Comparison of ENCODE assay signal across 8 cellular contexts in genomic region chr16:88534731-88535141, GRCh38. TPM values are rescaled to one million over a fixed set of nuclear protein-coding genes. Genes with fewer than 3 reads are reported as not detected.
DNase-seq lines count a peak whose midpoint lies in the region; ATAC-seq, FAIRE-seq and TF ChIP-seq lines count a peak whose summit lies in the region.

No MANE protein-coding gene starts in this region.

- 0 out of 2 replicates have a peak, but pooled peaks cover 4% of the 10 kb centered on the region for H3K79me1 ChIP-seq in H1 (ENCODE audit: low read depth, low read length)

- no peak overlapping the region for H3K56ac ChIP-seq in H1 (replicated peaks; ENCODE audit: insufficient read length, low read depth, low read length)

- H3K4me2 ChIP-seq in H1 (ENCODE audit: insufficient read depth in 1 of 2, low read depth in 2 of 2, low read length in 2 of 2) = peak overlapping the region; percentile 30 to 80

- H2BK120ac ChIP-seq in H1 (replicated peaks; ENCODE audit: low read depth, low read length) = no peak overlapping the region

- H2BK12ac ChIP-seq in H1 (ENCODE audit: low read depth, low read length) = no peak overlapping the region

- H2BK20ac ChIP-seq in H1 (ENCODE audit: low read length) = no peak overlapping the region

- H2AFZ ChIP-seq in H1 (ENCODE audit: low read length) = no peak overlapping the region

- H3K27me3 Mint-ChIP-seq in HFFc6 (ENCODE audit: insufficient read depth) (peaks cover 10% of the 10 kb centered on the region), T-helper 17 cell (peaks cover 13% of the 10 kb centered on the region)
- peaks cover 0 to under 1% (median 0%) of the 10 kb centered on the region in 5 donors for H3K27me3 Mint-ChIP-seq in naive thymus-derived CD8-positive, alpha-beta T cell

- no peak overlapping the region for H2AK5ac ChIP-seq in H1 (ENCODE audit: low read depth, low read length)

- no peak for TF ChIP-seq RAD21 in H1 (IDR thresholded peaks at IDR 0.05 in 1 of 2, conservative IDR thresholded peaks at IDR 0.05 in 1 of 2; ENCODE audit: low read depth in 2 of 2, low read length in 2 of 2)

- H3K9me3 ChIP-seq in ES-I3 (ENCODE audit: control insufficient read depth, insufficient read depth, low read length) = no peaks in the 10 kb centered on the region
- H3K9me3 ChIP-seq in T-helper 17 cell (ENCODE audit: control insufficient read depth, low read length, poor library complexity, severe bottlenecking) = no peaks in the 10 kb centered on the region
- H3K9me3 ChIP-seq in H1 (ENCODE audit: insufficient read depth in 2 of 2, low read depth in 1 of 2, low read length in 1 of 2) = no peaks in the 10 kb centered on the region

- no peak overlapping the region; the same call in 1 of the 2 replicates for H4K8ac ChIP-seq in H1 (ENCODE audit: extremely low read depth, insufficient read depth, low read length)

- TF ChIP-seq EP300 in H1 (IDR thresholded peaks at IDR 0.05; ENCODE audit: borderline replicate concordance in 1 of 2, low read depth in 2 of 2, low read length in 2 of 2) = no peak

- DNase-seq in HFFc6 (peak; percentile 22), T-helper 17 cell (no peak), H1 (ENCODE audit: low read depth in 1 of 2, low spot score in 2 of 2) (no peak), cerebellum (ENCODE audit: low spot score) (no peak), foreskin melanocyte (no peak)
- DNase-seq in naive thymus-derived CD8-positive, alpha-beta T cell = peak in 5 of 10 donors; percentile 19 to 33 (median 26)

- ATAC-seq in T-helper 17 cell = peak; percentile 29
- ATAC-seq in naive thymus-derived CD8-positive, alpha-beta T cell = peak; percentile 24 to 29
- ATAC-seq in esophagus mucosa = no peak

- H3K14ac ChIP-seq in H1 (ENCODE audit: insufficient read length) = no peak overlapping the region

- H3K4me3 ChIP-seq in H1 (ENCODE audit: extremely low read depth in 1 of 4, insufficient read depth in 2 of 4, low read depth in 3 of 4, low read length in 4 of 4) = peak overlapping the region; percentile 26 to 87 (median 50); a peak in 7 of 8 replicates

- no peak overlapping the region for H3K27ac ChIP-seq in H1 (ENCODE audit: low read depth, low read length)

- H3K36me3 ChIP-seq in ES-I3 (ENCODE audit: insufficient read depth, low read length) = no peaks in the 10 kb centered on the region
- H3K36me3 ChIP-seq in H1 (ENCODE audit: control insufficient read depth in 2 of 4, insufficient read depth in 4 of 4, low read length in 3 of 4) = no peaks in the 10 kb centered on the region; a peak in 1 of 8 replicates

- peaks cover 6% of the 10 kb centered on the region; the same call in 1 of the 2 replicates for H3K4me1 Mint-ChIP-seq in HFFc6 (ENCODE audit: low read depth)
- peaks cover 9% of the 10 kb centered on the region for H3K4me1 Mint-ChIP-seq in T-helper 17 cell
- H3K4me1 Mint-ChIP-seq in naive thymus-derived CD8-positive, alpha-beta T cell = peaks cover 0 to 20% (median 10%) of the 10 kb centered on the region in 4 donors

- peak overlapping the region; percentile 67 for H3K27ac Mint-ChIP-seq in HFFc6
- H3K27ac Mint-ChIP-seq in T-helper 17 cell = peak overlapping the region; percentile 66
- peak overlapping the region in 9 of 10 donors; percentile 19 to 90 (median 67) for H3K27ac Mint-ChIP-seq in naive thymus-derived CD8-positive, alpha-beta T cell

- peaks cover 10% of the 10 kb centered on the region; the same call in 1 of the 2 replicates for H3K23me2 ChIP-seq in H1 (ENCODE audit: low read depth, low read length)

- no peak for TF ChIP-seq POLR2A in H1 (IDR thresholded peaks at IDR 0.05; ENCODE audit: control extremely low read depth in 1 of 2, low read depth in 2 of 2, low read length in 2 of 2)

- WGBS in H1 (ENCODE audit: extremely low coverage in 1 of 2, insufficient coverage in 1 of 2, insufficient read length in 1 of 2, insufficient replicate concordance in 2 of 2, low coverage in 1 of 2, low lambda C conversion rate in 2 of 2, missing lambda C conversion rate in 1 of 2), 2 experiments = 18% methylated on average over 28 of the region's 48 CpGs; no CpG with 5 or more reads in 1 of the 2 experiments

- no peak overlapping the region for H2BK5ac ChIP-seq in H1 (ENCODE audit: low read depth, low read length)

- H3K36me3 Mint-ChIP-seq in HFFc6 (ENCODE audit: low read depth) (no peaks in the 10 kb centered on the region; the same call in 1 of the 2 replicates), T-helper 17 cell (ENCODE audit: low read depth) (no peaks in the 10 kb centered on the region)
- H3K36me3 Mint-ChIP-seq in naive thymus-derived CD8-positive, alpha-beta T cell = no peaks in the 10 kb centered on the region

- H4K91ac ChIP-seq in H1 (replicated peaks; ENCODE audit: insufficient read length, low read length) = no peak overlapping the region

- no peaks in the 10 kb centered on the region; a peak in 3 of 7 replicates for H3K27me3 ChIP-seq in H1 (replicated peaks in 1 of 4; ENCODE audit: control insufficient read depth in 3 of 4, extremely low read depth in 1 of 4, insufficient read depth in 3 of 4, low read length in 3 of 4)

- CTCF ChIA-PET in H1 (lab: Charles Lee; ENCODE audit: partially characterized antibody) = interaction anchor here (1.0 to 1.1 kb wide), 2 partner anchors 26 to 34 kb away, joined by 3 read pairs; no protein-coding TSS in a partner anchor

- peak overlapping the region; percentile 82 for H3K4me3 Mint-ChIP-seq in HFFc6
- peak overlapping the region; percentile 82 for H3K4me3 Mint-ChIP-seq in T-helper 17 cell
- H3K4me3 Mint-ChIP-seq in naive thymus-derived CD8-positive, alpha-beta T cell = peak overlapping the region; percentile 55 to 88 (median 75)

- H3K79me2 ChIP-seq in H1 (ENCODE audit: control insufficient read depth in 1 of 2, insufficient read depth in 2 of 2, low read length in 2 of 2) = no peaks in the 10 kb centered on the region

- FAIRE-seq in H1 (lab: Jason Lieb, UNC) = no peak

- no peak overlapping the region for H4K5ac ChIP-seq in H1 (ENCODE audit: insufficient read length, low read depth, low read length)

- H3K18ac ChIP-seq in H1 (ENCODE audit: extremely low read depth, low read length) = no peak overlapping the region; the same call in 1 of the 2 replicates

- TF ChIP-seq CTCF in HFFc6 (IDR thresholded peaks at IDR 0.05) (peak; percentile 39), H1 (IDR thresholded peaks at IDR 0.05; ENCODE audit: control extremely low read depth in 1 of 3, insufficient read depth in 1 of 3, low read depth in 1 of 3, low read length in 3 of 3) (no peak)

- H3K9ac ChIP-seq in ES-I3 (ENCODE audit: low read depth, low read length) (peak overlapping the region; percentile 55), H1 (replicated peaks in 1 of 4; ENCODE audit: extremely low read depth in 1 of 4, low read depth in 3 of 4, low read length in 3 of 4) (peak overlapping the region in 1 of 4 experiments; percentile 36; a peak in 1 of 7 replicates)

- no peaks in the 10 kb centered on the region; the same call in 1 of the 2 replicates for H3K4me1 ChIP-seq in ES-I3 (ENCODE audit: insufficient read depth, low read length)
- H3K4me1 ChIP-seq in H1 (replicated peaks in 1 of 4; ENCODE audit: control insufficient read depth in 3 of 4, insufficient read depth in 4 of 4, low read length in 3 of 4) = peaks cover 0 to 18% (median 8%) of the 10 kb centered on the region in 4 experiments; a peak in 6 of 7 replicates

- peaks cover 0 to 13% of the 10 kb centered on the region in 2 experiments for H4K20me1 ChIP-seq in H1 (replicated peaks in 1 of 2; ENCODE audit: control insufficient read depth in 1 of 2, insufficient read depth in 2 of 2, low read length in 2 of 2)

- POLR2A ChIA-PET in H1 (lab: Charles Lee; ENCODE audit: partially characterized antibody) = interaction anchor here (1.9 to 2.6 kb wide), 2 partner anchors 15 to 66 kb away, joined by 4 to 8 read pairs; no protein-coding TSS in a partner anchor
- POLR2A ChIA-PET in naive thymus-derived CD8-positive, alpha-beta T cell (lab: Charles Lee) = interaction anchor here (1.2 to 1.9 kb wide), 3 partner anchors 27 to 82 kb away, joined by 3 to 5 read pairs (median 3); partner anchors contain the start of genes ZC3H18 and ZFPM1

- no peak overlapping the region for H3K4ac ChIP-seq in H1 (replicated peaks; ENCODE audit: insufficient read length, low read depth, low read length)

- H3K9me3 Mint-ChIP-seq in HFFc6 = no peaks in the 10 kb centered on the region
- H3K9me3 Mint-ChIP-seq in naive thymus-derived CD8-positive, alpha-beta T cell = no peaks in the 10 kb centered on the region

- no peak overlapping the region for H2BK15ac ChIP-seq in H1 (ENCODE audit: low read length)

- no peak overlapping the region for H3K23ac ChIP-seq in H1 (ENCODE audit: insufficient read length)

TF ChIP-seq in H1, 55 proteins besides CTCF, POLR2A, EP300 and RAD21 (continues in another document):
- no peak for TF ChIP-seq JUND (IDR thresholded peaks at IDR 0.05; ENCODE audit: low read length)
- TF ChIP-seq, protein P1, sequence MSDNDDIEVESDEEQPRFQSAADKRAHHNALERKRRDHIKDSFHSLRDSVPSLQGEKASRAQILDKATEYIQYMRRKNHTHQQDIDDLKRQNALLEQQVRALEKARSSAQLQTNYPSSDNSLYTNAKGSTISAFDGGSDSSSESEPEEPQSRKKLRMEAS (IDR thresholded peaks at IDR 0.05) = peak; percentile 79
- no peak for TF ChIP-seq CREB1 (IDR thresholded peaks at IDR 0.05)
- TF ChIP-seq SIRT6 (IDR thresholded peaks at IDR 0.05; ENCODE audit: low read length) = no peak
- TF ChIP-seq USF2 (IDR thresholded peaks at IDR 0.05; ENCODE audit: low read length) = no peak

RNA-seq across cellular contexts. Expression of gene ZC3H18, which starts 35.5 kb away (rescaled TPM):
- 10 to 100 TPM; 37.9 to 49.3 (median 42.8) TPM for total RNA-seq in HFFc6 (2021; fragmentation: NEBNext Ultra II Directional; extraction: Animal tissue kit (Norgen Biotek cat#: 25700))
- 100 to 1,000 TPM; 100 to 141 TPM for total RNA-seq in T-helper 17 cell
- 70.3 and 73.2 TPM in 2 replicates for total RNA-seq in H1 (2021; fragmentation: NEBNext Ultra II Directional; extraction: Animal tissue kit (Norgen Biotek cat#: 25700))
- 12.1 and 19.2 TPM in 2 replicates for polyA plus RNA-seq in H1 (2011; rRNA removed)
- 17.0 TPM for polyA plus RNA-seq in H1 (2011; cell fraction: cytosol; rRNA removed)
- polyA plus RNA-seq in H1 (2011; cell fraction: nucleus; rRNA removed) = 42.7 TPM
- polyA plus RNA-seq in H1 (2012, experiment 1 of 2) = 44.2 to 48.4 TPM (median 46.4 TPM) in 4 replicates
- 35.2 TPM for polyA plus RNA-seq in H1 (2012, experiment 2 of 2)
- polyA plus RNA-seq in H1 (2013, experiment 1 of 2) = 47.2 TPM
- polyA plus RNA-seq in H1 (2013, experiment 2 of 2) = 44.5 TPM
- 6.4 and 11.1 TPM in 2 replicates for polyA minus RNA-seq in H1 (2011; rRNA and poly(A)+ RNA removed)
- 19.7 TPM for polyA minus RNA-seq in H1 (2011; cell fraction: cytosol; rRNA and poly(A)+ RNA removed)
- polyA minus RNA-seq in H1 (2011; cell fraction: nucleus; rRNA and poly(A)+ RNA removed) = 18.5 TPM
- 10 to 100 TPM; 78.7 to 81.2 TPM for total RNA-seq in naive thymus-derived CD8-positive, alpha-beta T cell
- 10 to 100 TPM in 2 of 3 donors, 1 to 10 TPM in 1; 7.3 to 25.1 (median 15.9) TPM for polyA plus RNA-seq in naive thymus-derived CD8-positive, alpha-beta T cell
- total RNA-seq in cerebellum = 17.9 TPM
- total RNA-seq in esophagus mucosa = 21.9 TPM
